23 cellular contexts compared by ENCODE assay signal in the genomic region with DNA sequence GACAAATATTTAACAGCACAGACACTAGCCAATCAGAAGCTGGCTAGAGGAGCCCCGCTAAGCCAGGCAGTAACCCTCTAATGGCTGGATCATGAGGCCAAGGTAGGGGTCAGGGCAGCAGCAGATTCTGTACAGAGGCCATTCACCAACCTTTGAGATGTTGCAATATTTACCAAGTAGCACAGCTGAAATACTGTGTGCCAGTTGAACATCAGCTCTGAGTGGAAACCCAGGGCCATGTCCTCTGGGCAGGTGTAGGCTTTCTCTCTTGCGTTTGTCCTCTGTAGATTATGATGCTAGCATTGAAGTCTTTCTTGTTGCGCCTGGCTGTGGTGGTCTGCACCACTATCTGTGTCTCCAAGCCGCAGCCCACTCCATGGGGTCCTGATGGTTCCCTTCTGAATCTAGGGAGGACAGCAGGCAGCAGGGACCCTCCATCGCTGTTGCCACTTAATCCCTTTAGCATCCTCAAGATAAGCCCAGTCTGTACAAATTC.
"Had no signal": no experiment of that assay in that cellular context is flagged by ENCODE, and none has a peak within 500 bp of the region (broad histone marks: within the 10 kb centered on the region; RNA-seq: fewer than 3 reads in every experiment).

No MANE protein-coding gene starts in this region.

- H3K4me3 ChIP-seq: esophagus muscularis mucosa, heart right ventricle, pancreas, skin epidermis, tibial artery had no signal

- ATAC-seq: activated CD8-positive, alpha-beta memory T cell treated with anti-CD3 and anti-CD28 coated beads, Interleukin-2, amount 10 ng/mL, durations not matched to agents 7 days and 5 days; activated CD8-positive, alpha-beta T cell treated with anti-CD3 and anti-CD28 coated beads, Interleukin-2, amount 10 ng/mL, durations not matched to agents 7 days and 5 days; activated naive CD4-positive, alpha-beta T cell treated with anti-CD3 and anti-CD28 coated beads, Interleukin-2, amount 50 U/mL, for 72 hours; foreskin keratinocyte; heart right ventricle; left ventricle myocardium superior; sciatic nerve had no signal

- H3K9me3 Mint-ChIP-seq: activated naive CD4-positive, alpha-beta T cell treated with anti-CD3 and anti-CD28 coated beads, Interleukin-2, amount 50 U/mL, for 72 hours; central memory CD8-positive, alpha-beta T cell; dendritic cell treated with granulocyte-macrophage colony-stimulating factor and Interleukin-4, amounts not matched to agents 40 ng/mL and 50 ng/mL, for 4 days; mesothelial cell of epicardium; stimulated activated naive CD8-positive, alpha-beta T cell treated with anti-CD3 and anti-CD28 coated beads, Interleukin-15, Interleukin-2, amounts not matched to agents 100 ng/mL and 50 ng/mL, for 24 hours had no signal

- H3K27me3 ChIP-seq: pancreas had no signal

- H3K27ac ChIP-seq: esophagus muscularis mucosa, foreskin keratinocyte, pancreas, skin epidermis, tibial artery had no signal

- H3K36me3 Mint-ChIP-seq: activated CD8-positive, alpha-beta memory T cell treated with anti-CD3 and anti-CD28 coated beads, Interleukin-2, amount 10 ng/mL, durations not matched to agents 7 days and 5 days; mesothelial cell of epicardium; naive B cell had no signal

- H3K9me3 ChIP-seq: esophagus muscularis mucosa, heart right ventricle, pancreas, tibial artery had no signal

- H3K36me3 ChIP-seq: esophagus muscularis mucosa, heart right ventricle, pancreas, tibial artery had no signal

- H3K27ac Mint-ChIP-seq: activated CD8-positive, alpha-beta memory T cell treated with anti-CD3 and anti-CD28 coated beads, Interleukin-2, amount 10 ng/mL, durations not matched to agents 7 days and 5 days; activated CD8-positive, alpha-beta T cell treated with anti-CD3 and anti-CD28 coated beads, Interleukin-2, amount 10 ng/mL, durations not matched to agents 7 days and 5 days; activated naive CD4-positive, alpha-beta T cell treated with anti-CD3 and anti-CD28 coated beads, Interleukin-2, amount 50 U/mL, for 72 hours; dendritic cell treated with granulocyte-macrophage colony-stimulating factor and Interleukin-4, amounts not matched to agents 40 ng/mL and 50 ng/mL, for 4 days; mesothelial cell of epicardium; stimulated activated naive CD8-positive, alpha-beta T cell treated with anti-CD3 and anti-CD28 coated beads, Interleukin-15, Interleukin-2, amounts not matched to agents 100 ng/mL and 50 ng/mL, for 24 hours had no signal

- H3K4me3 Mint-ChIP-seq: activated CD8-positive, alpha-beta memory T cell treated with anti-CD3 and anti-CD28 coated beads, Interleukin-2, amount 10 ng/mL, durations not matched to agents 7 days and 5 days; activated CD8-positive, alpha-beta T cell treated with anti-CD3 and anti-CD28 coated beads, Interleukin-2, amount 10 ng/mL, durations not matched to agents 7 days and 5 days; central memory CD8-positive, alpha-beta T cell; dendritic cell treated with granulocyte-macrophage colony-stimulating factor and Interleukin-4, amounts not matched to agents 40 ng/mL and 50 ng/mL, for 4 days; mesothelial cell of epicardium; stimulated activated naive CD8-positive, alpha-beta T cell treated with anti-CD3 and anti-CD28 coated beads, Interleukin-15, Interleukin-2, amounts not matched to agents 100 ng/mL and 50 ng/mL, for 24 hours had no signal

- DNase-seq: activated CD8-positive, alpha-beta memory T cell treated with anti-CD3 and anti-CD28 coated beads, Interleukin-2, amount 10 ng/mL, durations not matched to agents 7 days and 5 days; activated CD8-positive, alpha-beta T cell treated with anti-CD3 and anti-CD28 coated beads, Interleukin-2, amount 10 ng/mL, durations not matched to agents 7 days and 5 days; activated naive CD4-positive, alpha-beta T cell; activated T-cell treated with anti-CD3 and anti-CD28 coated beads, Interleukin-2, amount 50 U/mL, for 48 hours; effector CD4-positive, alpha-beta T cell; foreskin keratinocyte; heart right ventricle; left ventricle myocardium superior; naive B cell; nucleus accumbens; stimulated activated CD4-positive, alpha-beta T cell treated with anti-CD3 and anti-CD28 coated beads, Interleukin-12 subunit alpha, Interleukin-12 subunit beta, amount 100 ng/mL, for 4 hours; stimulated activated CD4-positive, alpha-beta T cell treated with anti-CD3 and anti-CD28 coated beads, Interleukin-4, amount 100 ng/mL, for 1 hour; T-helper 2 cell; tibial artery had no signal
